ENCODE assay signal across 23 cellular contexts in genomic region chr1:21351898-21352297, GRCh38.
"Had no signal": no experiment of that assay in that cellular context is flagged by ENCODE, and none has a peak within 500 bp of the region (broad histone marks: within the 10 kb centered on the region; RNA-seq: fewer than 3 reads in every experiment).

No MANE protein-coding gene starts in this region.

- H3K27ac ChIP-seq: coronary artery, dorsolateral prefrontal cortex, esophagus muscularis mucosa, foreskin keratinocyte, gastroesophageal sphincter, heart right ventricle, left lung, lower lobe of right lung had no signal

- H3K4me1 Mint-ChIP-seq: mesothelial cell of epicardium had no signal

- H3K4me1 ChIP-seq: foreskin keratinocyte, left lung, lower lobe of right lung had no signal

- H3K4me3 Mint-ChIP-seq: mesothelial cell of epicardium had no signal

- H3K27me3 ChIP-seq: dorsolateral prefrontal cortex, esophagus muscularis mucosa, gastroesophageal sphincter had no signal

- H3K9me3 Mint-ChIP-seq: mesothelial cell of epicardium had no signal

- H3K36me3 ChIP-seq: esophagus muscularis mucosa, gastroesophageal sphincter, heart right ventricle, left lung, lower lobe of right lung had no signal

- H3K27ac Mint-ChIP-seq: mesothelial cell of epicardium had no signal

- H3K36me3 Mint-ChIP-seq: mesothelial cell of epicardium had no signal

- ATAC-seq: foreskin keratinocyte, gastroesophageal sphincter, heart right ventricle, left cardiac atrium, left lung, left ventricle myocardium superior, lower lobe of right lung, mucosa of descending colon had no signal

- DNase-seq: dermis blood vessel endothelial cell; dorsolateral prefrontal cortex; effector CD4-positive, alpha-beta T cell; effector memory CD4-positive, alpha-beta T cell; foreskin keratinocyte; head of caudate nucleus; heart right ventricle; hippocampal formation; left cardiac atrium; left lung; left ventricle myocardium superior; lower lobe of right lung; mesenchymal stem cell; mucosa of descending colon had no signal

- H3K4me3 ChIP-seq: coronary artery, dorsolateral prefrontal cortex, esophagus muscularis mucosa, gastroesophageal sphincter, heart right ventricle, left lung, lower lobe of right lung, mucosa of descending colon had no signal

- H3K9me3 ChIP-seq: esophagus muscularis mucosa, gastroesophageal sphincter, heart right ventricle, left lung, lower lobe of right lung, mucosa of descending colon had no signal

- FAIRE-seq: colon, endothelial cell of umbilical vein, frontal cortex, islet of Langerhans, keratinocyte had no signal
